ENCODE assay signal across 15 cellular contexts in genomic region chr5:75584641-75585040, GRCh38. TPM values are rescaled to one million over a fixed set of nuclear protein-coding genes. Genes with fewer than 3 reads are reported as not detected.
DNase-seq lines count a peak whose midpoint lies in the region; ATAC-seq and TF ChIP-seq lines count a peak whose summit lies in the region.
"Had no signal": no experiment of that assay in that cellular context is flagged by ENCODE, and none has a peak within 500 bp of the region (broad histone marks: within the 10 kb centered on the region; RNA-seq: fewer than 3 reads in every experiment).

No MANE protein-coding gene starts in this region.

- no peak for TF ChIP-seq POLR2A in prostate gland (IDR thresholded peaks at IDR 0.05)

- H3K27ac ChIP-seq in endodermal cell (ENCODE audit: low read depth, low read length) (no peak overlapping the region), prostate gland (no peak overlapping the region)
- H3K27ac ChIP-seq: SJCRH30, testis had no signal

- no peak overlapping the region for H3K9ac ChIP-seq in endodermal cell (ENCODE audit: extremely low read depth, low read length, poor library complexity, severe bottlenecking)

- H3K36me3 Mint-ChIP-seq in endodermal cell (ENCODE audit: low read depth) (peaks cover 17% of the 10 kb centered on the region), natural killer cell (peaks cover 10% of the 10 kb centered on the region)

- H3K9me3 ChIP-seq in endodermal cell (ENCODE audit: control insufficient read depth, low read length) (no peaks in the 10 kb centered on the region), prostate gland (no peaks in the 10 kb centered on the region)
- H3K9me3 ChIP-seq: SJCRH30, testis had no signal

- intact Hi-C loops in prostate gland (cut with DNase I), result no loop called here
- intact Hi-C loops in natural killer cell (cut with micrococcal nuclease), result no loop called here

- H3K4me3 ChIP-seq in endodermal cell (ENCODE audit: low read length) (no peak overlapping the region), prostate gland (no peak overlapping the region)
- H3K4me3 ChIP-seq: SJCRH30, testis had no signal

- H3K9me3 Mint-ChIP-seq in endodermal cell (no peaks in the 10 kb centered on the region), natural killer cell (no peaks in the 10 kb centered on the region)
- H3K9me3 Mint-ChIP-seq: activated CD8-positive, alpha-beta T cell treated with anti-CD3 and anti-CD28 coated beads for 36 hours had no signal

- H3K36me3 ChIP-seq in endodermal cell (ENCODE audit: control insufficient read depth, insufficient read depth, low read length) (peaks cover 17% of the 10 kb centered on the region), prostate gland (no peaks in the 10 kb centered on the region)

- WGBS in endodermal cell (ENCODE audit: insufficient coverage in 1 of 2, insufficient read length in 1 of 2), 2 experiments, result 86 to 91% methylated on average over 1 of the region's 2 CpGs
- WGBS in prostate gland, result 76% methylated on average over 2 of the region's 2 CpGs

- no peak for ATAC-seq in natural killer cell
- ATAC-seq: activated CD8-positive, alpha-beta T cell treated with anti-CD3 and anti-CD28 coated beads for 36 hours had no signal

- peaks cover 18% of the 10 kb centered on the region for H3K4me1 Mint-ChIP-seq in endodermal cell
- H3K4me1 Mint-ChIP-seq in natural killer cell, result no peaks in the 10 kb centered on the region

- H3K27ac Mint-ChIP-seq in endodermal cell (no peak overlapping the region), natural killer cell (no peak overlapping the region)
- H3K27ac Mint-ChIP-seq: activated CD8-positive, alpha-beta T cell treated with anti-CD3 and anti-CD28 coated beads for 36 hours had no signal

- H3K4me1 ChIP-seq in endodermal cell (ENCODE audit: control insufficient read depth, insufficient read depth, low read length), result no peaks in the 10 kb centered on the region
- no peaks in the 10 kb centered on the region for H3K4me1 ChIP-seq in prostate gland (replicated peaks)
- H3K4me1 ChIP-seq: SJCRH30, testis had no signal

- no peak overlapping the region for H3K4me3 Mint-ChIP-seq in endodermal cell
- H3K4me3 Mint-ChIP-seq in natural killer cell, result no peak overlapping the region
- H3K4me3 Mint-ChIP-seq: activated CD8-positive, alpha-beta T cell treated with anti-CD3 and anti-CD28 coated beads for 36 hours had no signal

- no peaks in the 10 kb centered on the region for H3K27me3 Mint-ChIP-seq in endodermal cell (ENCODE audit: insufficient read depth)
- H3K27me3 Mint-ChIP-seq in natural killer cell (ENCODE audit: low read depth in 2 of 2), result no peaks in the 10 kb centered on the region
- H3K27me3 Mint-ChIP-seq: activated CD8-positive, alpha-beta T cell treated with anti-CD3 and anti-CD28 coated beads for 36 hours had no signal

- peak; percentile 13 for DNase-seq in DMS53 (lab: John Stamatoyannopoulos, UW)
- DNase-seq in DMS53 treated with DMSO at 0.1 percent for 48 hours (lab: John Stamatoyannopoulos, UW; ENCODE audit: unreplicated experiment), result no peak
- peak; percentile 22 for DNase-seq in NCI-H69 (lab: John Stamatoyannopoulos, UW)
- DNase-seq in endodermal cell, result no peak
- DNase-seq in prostate gland (ENCODE audit: low spot score), result no peak
- DNase-seq in NOMO-1 treated with DMSO at 0.1 percent for 48 hours (lab: John Stamatoyannopoulos, UW; ENCODE audit: unreplicated experiment), result no peak
- no peak for DNase-seq in natural killer cell
- DNase-seq in NCI-H1417 (lab: John Stamatoyannopoulos, UW), result no peak
- DNase-seq: 8988T; activated CD8-positive, alpha-beta T cell treated with anti-CD3 and anti-CD28 coated beads for 36 hours; activated effector memory CD4-positive, alpha-beta T cell treated with anti-CD3 and anti-CD28 coated beads, Interleukin-2, amount 50 U/mL, for 16 hours; NCI-H1417 treated with DMSO at 0.1 percent for 48 hours; NCI-H82; SJCRH30; testis had no signal

- H3K27me3 ChIP-seq in endodermal cell (ENCODE audit: control insufficient read depth, insufficient read depth, low read length, poor library complexity, severe bottlenecking) (no peaks in the 10 kb centered on the region), prostate gland (replicated peaks; ENCODE audit: insufficient read depth) (no peaks in the 10 kb centered on the region)
- H3K27me3 ChIP-seq: SJCRH30, testis had no signal

- TF ChIP-seq CTCF in endodermal cell (conservative IDR thresholded peaks at IDR 0.05) (peak; percentile 63), prostate gland (IDR thresholded peaks at IDR 0.05) (peak in 3 of 4 experiments; percentile 27 to 35 (median 29)), natural killer cell (IDR thresholded peaks at IDR 0.05) (no peak)

RNA-seq across cellular contexts. Expression of gene ANKDD1B, which starts 26.6 kb away (rescaled TPM):
- total RNA-seq in endodermal cell, result 1 to 10 TPM; 4.6 to 8.6 TPM
- 0.21 TPM for polyA plus RNA-seq in endodermal cell (2013, experiment 1 of 2)
- polyA plus RNA-seq in endodermal cell (2013, experiment 2 of 2), result 0.25 TPM
- total RNA-seq in prostate gland, result 1 to 10 TPM; 1.9 to 2.7 TPM
- total RNA-seq in natural killer cell, result under 1 TPM; 0.52 to 0.66 (median 0.55) TPM
- total RNA-seq: activated CD8-positive, alpha-beta T cell treated with anti-CD3 and anti-CD28 coated beads for 36 hours; SJCRH30 had no signal

Comparison
In these comparisons a context has a peak if more than half of its experiments do, and no peak if none do; other contexts are left out.
1. DNase-seq: peak in DMS53 (single experiment) and NCI-H69 (single experiment); none in DMS53 treated with DMSO at 0.1 percent for 48 hours (single experiment), endodermal cell (single experiment), prostate gland (single experiment), NOMO-1 treated with DMSO at 0.1 percent for 48 hours (single experiment), natural killer cell (single experiment) and NCI-H1417 (0 of 3).